Comparison of ENCODE assay signal across 1 cellular context in the genomic region with DNA sequence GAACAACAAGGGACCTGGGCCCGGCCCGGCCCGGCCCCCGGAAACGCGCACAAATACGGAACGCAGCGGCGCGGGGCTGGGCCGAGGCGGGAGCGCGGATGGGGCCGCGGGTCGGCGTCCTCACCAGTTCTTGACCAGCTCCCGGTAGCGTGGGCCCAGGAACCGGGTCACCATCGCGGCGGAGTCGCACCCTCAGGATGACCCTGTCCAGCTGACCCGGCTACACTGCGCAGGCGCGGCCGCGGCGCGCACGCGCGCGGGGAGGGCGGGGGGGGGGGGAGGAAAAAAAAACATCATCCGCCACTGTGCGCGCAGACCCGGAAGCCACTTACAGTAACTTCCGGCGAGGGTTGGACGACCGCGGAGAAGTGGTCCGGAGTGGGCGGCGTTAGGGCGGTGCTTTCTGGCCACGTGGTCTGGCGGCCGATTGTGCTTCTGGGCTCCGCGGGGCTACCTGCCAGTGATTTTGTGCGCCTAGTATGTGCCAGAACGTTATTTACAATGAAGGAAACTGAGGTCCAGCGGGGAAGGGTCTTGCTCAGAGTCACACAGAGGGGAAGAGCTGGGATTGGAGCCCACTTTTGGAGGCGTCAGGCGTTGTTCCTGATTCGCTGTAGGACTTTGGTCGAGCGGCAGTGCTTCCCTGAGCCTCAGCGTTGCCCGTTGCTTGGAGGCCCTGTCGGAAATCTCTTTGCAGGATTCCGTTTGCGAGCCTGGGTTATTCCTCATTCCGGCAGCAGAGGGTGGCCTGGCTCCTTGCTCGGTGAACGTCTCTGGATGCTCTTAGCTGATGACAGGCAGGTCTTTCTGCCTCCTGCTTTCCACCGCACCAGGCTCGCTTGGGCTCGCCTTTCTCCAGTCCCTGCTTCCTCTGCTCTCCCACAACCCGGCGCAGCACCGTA.
TF ChIP-seq lines count a peak whose summit lies in the region.

UQCR11 (minus strand) TSS at position 227 of the 902 bp plus-strand sequence; CDS start at position 174, 53 bp downstream.

TF ChIP-seq in HepG2, 621 proteins besides CTCF, POLR2A, EP300 and RAD21 (continued from another document and continues in another):
- TF ChIP-seq ARHGAP35 (CRISPR knock-in tag; IDR thresholded peaks at IDR 0.05; ENCODE audit: borderline replicate concordance) (peak; percentile 22; the same call in 1 of the 2 replicates), ZNF10 (CRISPR knock-in tag; IDR thresholded peaks at IDR 0.05; ENCODE audit: borderline replicate concordance, low read depth) (no peak), ZBTB43 (CRISPR knock-in tag; conservative IDR thresholded peaks at IDR 0.05) (peak; percentile 51; the same call in 1 of the 2 replicates), ZNF530 (CRISPR knock-in tag; IDR thresholded peaks at IDR 0.05; ENCODE audit: low read depth) (no peak), CREBL2 (CRISPR knock-in tag; IDR thresholded peaks at IDR 0.05; ENCODE audit: borderline replicate concordance) (no peak), ZNF331 (CRISPR knock-in tag; IDR thresholded peaks at IDR 0.05) (peak; percentile 52), ZNF891 (CRISPR knock-in tag; IDR thresholded peaks at IDR 0.05) (peak; percentile 47; the same call in 1 of the 2 replicates), ZNF431 (CRISPR knock-in tag; IDR thresholded peaks at IDR 0.05; ENCODE audit: borderline replicate concordance, low read depth) (no peak; the same call in 1 of the 2 replicates), ZNF816 (CRISPR knock-in tag; IDR thresholded peaks at IDR 0.05; ENCODE audit: borderline replicate concordance) (0 out of 2 replicates have a peak, but pooled peaks have one; percentile 47), ZBED4 (CRISPR knock-in tag; IDR thresholded peaks at IDR 0.05; ENCODE audit: borderline replicate concordance) (peak; percentile 87), ELF3 (CRISPR knock-in tag; IDR thresholded peaks at IDR 0.05) (peak; percentile 41), HOXA5 (CRISPR knock-in tag; IDR thresholded peaks at IDR 0.05) (peak; percentile 66; the same call in 1 of the 2 replicates), ZKSCAN1 (IDR thresholded peaks at IDR 0.05; ENCODE audit: low read length) (no peak), DNMT3B (CRISPR knock-in tag; conservative IDR thresholded peaks at IDR 0.05) (peak; percentile 44; the same call in 1 of the 2 replicates), ZNF788 (CRISPR knock-in tag; IDR thresholded peaks at IDR 0.05; ENCODE audit: borderline replicate concordance) (peak; percentile 30; the same call in 1 of the 2 replicates), ZNF850 (CRISPR knock-in tag; conservative IDR thresholded peaks at IDR 0.05) (0 out of 2 replicates have a peak, but pooled peaks have one; percentile 21), ARID2 (CRISPR knock-in tag; IDR thresholded peaks at IDR 0.05; ENCODE audit: borderline replicate concordance) (0 out of 2 replicates have a peak, but pooled peaks have one; percentile 14), THAP8 (CRISPR knock-in tag; IDR thresholded peaks at IDR 0.05; ENCODE audit: borderline replicate concordance) (peak; percentile 84; the same call in 1 of the 2 replicates), TFDP1 (CRISPR knock-in tag; IDR thresholded peaks at IDR 0.05; ENCODE audit: borderline replicate concordance) (peak; percentile 25; the same call in 1 of the 2 replicates), SMARCE1 (IDR thresholded peaks at IDR 0.05; ENCODE audit: borderline replicate concordance) (no peak), ZNF260 (CRISPR knock-in tag; IDR thresholded peaks at IDR 0.05; ENCODE audit: borderline replicate concordance, low read depth) (no peak), KDM2A (CRISPR knock-in tag; IDR thresholded peaks at IDR 0.05; ENCODE audit: borderline replicate concordance, low read depth) (peak; percentile 73), SKIL (CRISPR knock-in tag; IDR thresholded peaks at IDR 0.05; ENCODE audit: borderline replicate concordance) (no peak), CENPBD1 (CRISPR knock-in tag; IDR thresholded peaks at IDR 0.05; ENCODE audit: borderline replicate concordance, low read depth) (no peak), NFIC (IDR thresholded peaks at IDR 0.05; ENCODE audit: low read length) (no peak), CBX5 (CRISPR knock-in tag; IDR thresholded peaks at IDR 0.05; ENCODE audit: borderline replicate concordance) (0 out of 2 replicates have a peak, but pooled peaks have one; percentile 16), ZNF547 (CRISPR knock-in tag; IDR thresholded peaks at IDR 0.05) (no peak), ZNF296 (CRISPR knock-in tag; conservative IDR thresholded peaks at IDR 0.05) (no peak), SMAD3 (CRISPR knock-in tag; IDR thresholded peaks at IDR 0.05) (peak; percentile 13), ZNF713 (CRISPR knock-in tag; IDR thresholded peaks at IDR 0.05) (no peak), ZNF678 (CRISPR knock-in tag; IDR thresholded peaks at IDR 0.05) (no peak), ZNF317 (CRISPR knock-in tag; IDR thresholded peaks at IDR 0.05) (no peak), ZNF616 (CRISPR knock-in tag; IDR thresholded peaks at IDR 0.05; ENCODE audit: low read depth) (no peak), HES4 (CRISPR knock-in tag; IDR thresholded peaks at IDR 0.05; ENCODE audit: borderline replicate concordance) (no peak; the same call in 1 of the 2 replicates), RFXANK (CRISPR knock-in tag; IDR thresholded peaks at IDR 0.05) (no peak), SIX1 (CRISPR knock-in tag; IDR thresholded peaks at IDR 0.05; ENCODE audit: borderline replicate concordance) (0 out of 2 replicates have a peak, but pooled peaks have one; percentile 13)
- TF ChIP-seq, protein P1, sequence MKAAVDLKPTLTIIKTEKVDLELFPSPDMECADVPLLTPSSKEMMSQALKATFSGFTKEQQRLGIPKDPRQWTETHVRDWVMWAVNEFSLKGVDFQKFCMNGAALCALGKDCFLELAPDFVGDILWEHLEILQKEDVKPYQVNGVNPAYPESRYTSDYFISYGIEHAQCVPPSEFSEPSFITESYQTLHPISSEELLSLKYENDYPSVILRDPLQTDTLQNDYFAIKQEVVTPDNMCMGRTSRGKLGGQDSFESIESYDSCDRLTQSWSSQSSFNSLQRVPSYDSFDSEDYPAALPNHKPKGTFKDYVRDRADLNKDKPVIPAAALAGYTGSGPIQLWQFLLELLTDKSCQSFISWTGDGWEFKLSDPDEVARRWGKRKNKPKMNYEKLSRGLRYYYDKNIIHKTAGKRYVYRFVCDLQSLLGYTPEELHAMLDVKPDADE (CRISPR knock-in tag; IDR thresholded peaks at IDR 0.05) = no peak
- TF ChIP-seq, protein P2, sequence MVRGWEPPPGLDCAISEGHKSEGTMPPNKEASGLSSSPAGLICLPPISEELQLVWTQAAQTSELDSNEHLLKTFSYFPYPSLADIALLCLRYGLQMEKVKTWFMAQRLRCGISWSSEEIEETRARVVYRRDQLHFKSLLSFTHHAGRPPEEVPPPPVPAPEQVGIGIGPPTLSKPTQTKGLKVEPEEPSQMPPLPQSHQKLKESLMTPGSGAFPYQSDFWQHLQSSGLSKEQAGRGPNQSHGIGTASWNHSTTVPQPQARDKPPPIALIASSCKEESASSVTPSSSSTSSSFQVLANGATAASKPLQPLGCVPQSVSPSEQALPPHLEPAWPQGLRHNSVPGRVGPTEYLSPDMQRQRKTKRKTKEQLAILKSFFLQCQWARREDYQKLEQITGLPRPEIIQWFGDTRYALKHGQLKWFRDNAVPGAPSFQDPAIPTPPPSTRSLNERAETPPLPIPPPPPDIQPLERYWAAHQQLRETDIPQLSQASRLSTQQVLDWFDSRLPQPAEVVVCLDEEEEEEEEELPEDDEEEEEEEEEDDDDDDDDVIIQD (CRISPR knock-in tag; IDR thresholded peaks at IDR 0.05; ENCODE audit: low read depth) = no peak
- TF ChIP-seq, protein P3, sequence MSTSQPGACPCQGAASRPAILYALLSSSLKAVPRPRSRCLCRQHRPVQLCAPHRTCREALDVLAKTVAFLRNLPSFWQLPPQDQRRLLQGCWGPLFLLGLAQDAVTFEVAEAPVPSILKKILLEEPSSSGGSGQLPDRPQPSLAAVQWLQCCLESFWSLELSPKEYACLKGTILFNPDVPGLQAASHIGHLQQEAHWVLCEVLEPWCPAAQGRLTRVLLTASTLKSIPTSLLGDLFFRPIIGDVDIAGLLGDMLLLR (CRISPR knock-in tag; IDR thresholded peaks at IDR 0.05) = no peak
- TF ChIP-seq, protein P4, sequence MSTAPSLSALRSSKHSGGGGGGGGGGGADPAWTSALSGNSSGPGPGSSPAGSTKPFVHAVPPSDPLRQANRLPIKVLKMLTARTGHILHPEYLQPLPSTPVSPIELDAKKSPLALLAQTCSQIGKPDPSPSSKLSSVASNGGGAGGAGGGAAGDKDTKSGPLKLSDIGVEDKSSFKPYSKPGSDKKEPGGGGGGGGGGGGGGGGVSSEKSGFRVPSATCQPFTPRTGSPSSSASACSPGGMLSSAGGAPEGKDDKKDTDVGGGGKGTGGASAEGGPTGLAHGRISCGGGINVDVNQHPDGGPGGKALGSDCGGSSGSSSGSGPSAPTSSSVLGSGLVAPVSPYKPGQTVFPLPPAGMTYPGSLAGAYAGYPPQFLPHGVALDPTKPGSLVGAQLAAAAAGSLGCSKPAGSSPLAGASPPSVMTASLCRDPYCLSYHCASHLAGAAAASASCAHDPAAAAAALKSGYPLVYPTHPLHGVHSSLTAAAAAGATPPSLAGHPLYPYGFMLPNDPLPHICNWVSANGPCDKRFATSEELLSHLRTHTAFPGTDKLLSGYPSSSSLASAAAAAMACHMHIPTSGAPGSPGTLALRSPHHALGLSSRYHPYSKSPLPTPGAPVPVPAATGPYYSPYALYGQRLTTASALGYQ (CRISPR knock-in tag; IDR thresholded peaks at IDR 0.05) = no peak
